ENCODE assay signal across 12 cellular contexts in genomic region chr11:110432713-110433392, GRCh38. TPM values are rescaled to one million over a fixed set of nuclear protein-coding genes. Genes with fewer than 3 reads are reported as not detected.
DNase-seq lines count a peak whose midpoint lies in the region; ATAC-seq, FAIRE-seq and TF ChIP-seq lines count a peak whose summit lies in the region.
"Had no signal": no experiment of that assay in that cellular context is flagged by ENCODE, and none has a peak within 500 bp of the region (broad histone marks: within the 10 kb centered on the region; RNA-seq: fewer than 3 reads in every experiment).

No MANE protein-coding gene starts in this region.

- intact Hi-C loops in lower lobe of right lung (cut with DNase I) (loop anchor here (5.0 to 10.0 kb wide), 2 partner anchors 58 to 231 kb away; no protein-coding TSS in a partner anchor), left ventricle myocardium superior (cut with micrococcal nuclease) (loop anchor here (5.0 kb wide), 1 partner anchor 136 kb away; the partner anchor contains the start of gene RDX)

- peak overlapping the region in 3 of 11 experiments; percentile 12 to 100 (median 12); a peak in 4 of 22 replicates for H3K9ac ChIP-seq in BLaER1 treated with 17β-estradiol and CSF1 and Interleukin-3, amounts not matched to agents 10 nM and 100 nM

- H4K20me1 ChIP-seq in BLaER1 treated with 17β-estradiol and CSF1 and Interleukin-3, amounts not matched to agents 10 nM and 100 nM, result peaks cover 25 to 71% (median 58%) of the 10 kb centered on the region in 11 experiments; a peak in 20 of 22 replicates

- H3K27me3 ChIP-seq in BLaER1 treated with 17β-estradiol and CSF1 and Interleukin-3, amounts not matched to agents 10 nM and 100 nM, result no peaks in the 10 kb centered on the region
- H3K27me3 ChIP-seq in lower lobe of right lung (ENCODE audit: low read depth), result no peaks in the 10 kb centered on the region

- TF ChIP-seq CTCF in lower lobe of right lung (IDR thresholded peaks at IDR 0.05), result no peak

- peaks cover 11 to 20% (median 13%) of the 10 kb centered on the region in 11 experiments; a peak in 21 of 22 replicates for H3K36me3 ChIP-seq in BLaER1 treated with 17β-estradiol and CSF1 and Interleukin-3, amounts not matched to agents 10 nM and 100 nM
- peaks cover 11% of the 10 kb centered on the region for H3K36me3 ChIP-seq in lower lobe of right lung

- ATAC-seq in activated T-helper 17 cell treated with anti-CD3 and anti-CD28 coated beads, Interleukin-2, amount 50 U/mL, for 72 hours (replicated peaks), result no peak
- no peak for ATAC-seq in lower lobe of right lung
- ATAC-seq in left ventricle myocardium superior, result no peak

- H3K27ac ChIP-seq in BLaER1 treated with 17β-estradiol and CSF1 and Interleukin-3, amounts not matched to agents 10 nM and 100 nM, result peak overlapping the region in 4 of 11 experiments; percentile 1 to 12 (median 8); a peak in 3 of 22 replicates
- H3K27ac ChIP-seq in lower lobe of right lung, result no peak overlapping the region

- H3K4me3 ChIP-seq in BLaER1 treated with 17β-estradiol and CSF1 and Interleukin-3, amounts not matched to agents 10 nM and 100 nM, result peak overlapping the region in 2 of 10 experiments; percentile 97 to 99; a peak in 1 of 20 replicates
- H3K4me3 ChIP-seq in lower lobe of right lung, result no peak overlapping the region

- peaks cover 0 to 9% (median 4%) of the 10 kb centered on the region in 11 experiments; a peak in 11 of 22 replicates for H3K9me3 ChIP-seq in BLaER1 treated with 17β-estradiol and CSF1 and Interleukin-3, amounts not matched to agents 10 nM and 100 nM (replicated peaks in 1 of 11)
- no peaks in the 10 kb centered on the region for H3K9me3 ChIP-seq in lower lobe of right lung
- H3K9me3 ChIP-seq: HAP-1 had no signal

- peak overlapping the region; percentile 29 to 94 (median 89) for H3K4me2 ChIP-seq in BLaER1 treated with 17β-estradiol and CSF1 and Interleukin-3, amounts not matched to agents 10 nM and 100 nM

- TF ChIP-seq POLR2A in GM12892 (IDR thresholded peaks at IDR 0.05; ENCODE audit: low read depth, low read length), result no peak

- FAIRE-seq in GM12892 (lab: Jason Lieb, UNC), result peak; percentile 83

- H3K4me1 ChIP-seq in BLaER1 treated with 17β-estradiol and CSF1 and Interleukin-3, amounts not matched to agents 10 nM and 100 nM, result peaks cover 43 to 63% (median 56%) of the 10 kb centered on the region in 10 experiments
- peaks cover 48% of the 10 kb centered on the region for H3K4me1 ChIP-seq in lower lobe of right lung

- DNase-seq in GM12892 (ENCODE audit: insufficient read length) (no peak), kidney glomerular epithelial cell (lab: John Stamatoyannopoulos, UW) (peak; percentile 10), T1000 (lab: John Stamatoyannopoulos, UW) (no peak), lower lobe of right lung (no peak), left ventricle myocardium superior (no peak), superior temporal gyrus (ENCODE audit: extremely low spot score) (no peak)
- DNase-seq: activated T-cell treated with anti-CD3 and anti-CD28 coated beads, Interleukin-2, amount 50 U/mL, for 1 hour; DMS79 had no signal

- no peaks in the 10 kb centered on the region for H3K9me3 Mint-ChIP-seq in activated T-helper 17 cell treated with anti-CD3 and anti-CD28 coated beads, Interleukin-2, amount 50 U/mL, for 72 hours
- H3K9me3 Mint-ChIP-seq: immature natural killer cell had no signal

- peak overlapping the region; percentile 97 for H3K4me3 Mint-ChIP-seq in activated T-helper 17 cell treated with anti-CD3 and anti-CD28 coated beads, Interleukin-2, amount 50 U/mL, for 72 hours

- no peaks in the 10 kb centered on the region for H3K27me3 Mint-ChIP-seq in activated T-helper 17 cell treated with anti-CD3 and anti-CD28 coated beads, Interleukin-2, amount 50 U/mL, for 72 hours

- H3K36me3 Mint-ChIP-seq in activated T-helper 17 cell treated with anti-CD3 and anti-CD28 coated beads, Interleukin-2, amount 50 U/mL, for 72 hours (ENCODE audit: low read depth), result peaks cover 19% of the 10 kb centered on the region

- H3K27ac Mint-ChIP-seq in activated T-helper 17 cell treated with anti-CD3 and anti-CD28 coated beads, Interleukin-2, amount 50 U/mL, for 72 hours, result no peak overlapping the region

- H3K4me1 Mint-ChIP-seq in activated T-helper 17 cell treated with anti-CD3 and anti-CD28 coated beads, Interleukin-2, amount 50 U/mL, for 72 hours, result peaks cover 36% of the 10 kb centered on the region

RNA-seq across cellular contexts. Expression of gene FDX1, which starts 3.1 kb away (rescaled TPM):
- 9.2 TPM for polyA plus RNA-seq in GM12892 (2012; ENCODE audit: missing spikeins)
- total RNA-seq in activated T-helper 17 cell treated with anti-CD3 and anti-CD28 coated beads, Interleukin-2, amount 50 U/mL, for 72 hours, result 10 to 100 TPM in 1 of 2 donors, 1 to 10 TPM in 1; 8.5 to 15.3 TPM
- 19.5 TPM for total RNA-seq in lower lobe of right lung
- total RNA-seq in left ventricle myocardium superior, result 23.2 TPM
